Comparison of ENCODE assay signal across 8 cellular contexts in the genomic region with DNA sequence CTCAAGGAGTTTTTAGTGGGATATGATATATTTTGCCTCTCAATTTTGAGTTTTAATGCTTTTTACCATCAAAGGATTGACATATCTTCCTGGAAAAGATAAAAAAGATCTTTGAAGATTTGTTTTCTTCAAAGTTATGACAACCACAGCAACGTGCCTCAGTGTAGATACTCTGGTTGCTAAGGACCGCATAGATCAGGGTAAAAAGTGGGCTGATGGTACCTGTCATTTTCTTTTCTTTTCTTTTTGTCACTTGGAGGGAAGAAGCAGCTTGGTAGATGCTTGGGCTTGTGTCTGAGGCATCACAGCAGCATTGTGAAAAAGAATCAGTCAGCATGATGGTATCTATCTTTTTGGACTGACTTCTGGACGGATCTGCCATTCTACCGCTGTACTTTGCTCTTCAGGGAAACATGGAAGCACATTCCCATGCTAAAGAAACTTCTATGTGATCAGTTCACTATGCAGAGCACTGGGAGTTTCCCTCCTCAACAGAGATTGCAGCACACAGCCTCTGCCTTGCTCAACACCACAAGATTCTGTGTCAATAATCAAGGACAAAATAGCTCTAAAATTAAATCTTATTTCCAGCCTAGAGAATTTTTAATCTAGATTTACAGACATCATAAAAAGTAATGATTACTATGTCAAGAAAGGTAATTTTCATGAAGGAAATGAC.
DNase-seq lines count a peak whose midpoint lies in the region; ATAC-seq and TF ChIP-seq lines count a peak whose summit lies in the region.

No MANE protein-coding gene starts in this region.

- H4K20me1 ChIP-seq in BLaER1 = no peaks in the 10 kb centered on the region
- H4K20me1 ChIP-seq in MM.1S (ENCODE audit: insufficient read depth, low read length) = no peaks in the 10 kb centered on the region

- H3K27ac ChIP-seq in BLaER1 = no peak overlapping the region
- peak overlapping the region; percentile 49; the same call in 1 of the 2 replicates for H3K27ac ChIP-seq in MM.1S (ENCODE audit: low read length)
- H3K27ac ChIP-seq in muscle layer of duodenum (ENCODE audit: low read length) = peak overlapping the region; percentile 78
- no peak overlapping the region for H3K27ac ChIP-seq in effector memory CD4-positive, alpha-beta T cell (ENCODE audit: insufficient read depth, low read length, poor library complexity, severe bottlenecking)

- H3K9ac ChIP-seq in BLaER1 = no peak overlapping the region
- no peak overlapping the region; the same call in 1 of the 2 replicates for H3K9ac ChIP-seq in MM.1S (ENCODE audit: low read length)

- no peaks in the 10 kb centered on the region for H3F3A ChIP-seq in MM.1S (ENCODE audit: insufficient read depth, low read length)

- DNase-seq in MM.1S (no peak), choroid plexus epithelial cell (ENCODE audit: low read depth) (peak; percentile 94), NCI-H2171 (lab: John Stamatoyannopoulos, UW) (no peak)
- no peak for DNase-seq in effector memory CD4-positive, alpha-beta T cell

- no peak overlapping the region for H3K4me3 ChIP-seq in BLaER1
- peak overlapping the region; percentile 10; the same call in 1 of the 2 replicates for H3K4me3 ChIP-seq in MM.1S (ENCODE audit: low read length)
- no peak overlapping the region for H3K4me3 ChIP-seq in choroid plexus epithelial cell (ENCODE audit: low read depth, low read length)
- H3K4me3 ChIP-seq in muscle layer of duodenum (ENCODE audit: low read depth in 1 of 2, low read length in 2 of 2) = no peak overlapping the region
- no peak overlapping the region for H3K4me3 ChIP-seq in effector memory CD4-positive, alpha-beta T cell (ENCODE audit: insufficient read depth, low read depth, low read length, poor library complexity, severe bottlenecking)

- H3K36me3 ChIP-seq in BLaER1 = no peaks in the 10 kb centered on the region
- H3K36me3 ChIP-seq in MM.1S (replicated peaks; ENCODE audit: insufficient read depth, low read length) = no peaks in the 10 kb centered on the region
- H3K36me3 ChIP-seq in muscle layer of duodenum (ENCODE audit: control insufficient read depth in 1 of 2, insufficient read depth in 2 of 2, low read length in 2 of 2) = no peaks in the 10 kb centered on the region
- no peaks in the 10 kb centered on the region for H3K36me3 ChIP-seq in effector memory CD4-positive, alpha-beta T cell (ENCODE audit: control insufficient read depth, insufficient read depth, low read length)

- TF ChIP-seq CTCF in MM.1S (IDR thresholded peaks at IDR 0.05; ENCODE audit: low read length) = no peak
- TF ChIP-seq CTCF in choroid plexus epithelial cell (conservative IDR thresholded peaks at IDR 0.05; ENCODE audit: low read depth, low read length) = no peak

- H3K9me2 ChIP-seq in MM.1S (replicated peaks; ENCODE audit: insufficient read depth, low read length) = no peaks in the 10 kb centered on the region

- H3K4me1 ChIP-seq in BLaER1 (peaks cover 28% of the 10 kb centered on the region), MM.1S (ENCODE audit: low read length) (peaks cover 24% of the 10 kb centered on the region), muscle layer of duodenum (ENCODE audit: control insufficient read depth in 1 of 2, insufficient read depth in 2 of 2, low read length in 2 of 2) (peaks cover 3 to 10% of the 10 kb centered on the region in 2 donors)
- peaks cover 6% of the 10 kb centered on the region for H3K4me1 ChIP-seq in effector memory CD4-positive, alpha-beta T cell (ENCODE audit: control insufficient read depth, insufficient read depth, low read length, poor library complexity, severe bottlenecking)

- no peak for ATAC-seq in HG03097 (IDR thresholded peaks at IDR 0.05; ENCODE audit: low FRiP score, unreplicated experiment)
- no peak for ATAC-seq in GM18520 (IDR thresholded peaks at IDR 0.05; ENCODE audit: unreplicated experiment)

- H3K4me2 ChIP-seq in BLaER1 = peak overlapping the region; percentile 50
- H3K4me2 ChIP-seq in MM.1S (ENCODE audit: low read depth, low read length) = peak overlapping the region; percentile 42; the same call in 1 of the 2 replicates

- H3K79me2 ChIP-seq in MM.1S (ENCODE audit: low read length) = no peaks in the 10 kb centered on the region

- H3K9me3 ChIP-seq in BLaER1 (no peaks in the 10 kb centered on the region), MM.1S (replicated peaks; ENCODE audit: insufficient read depth, low read length) (no peaks in the 10 kb centered on the region), muscle layer of duodenum (ENCODE audit: control insufficient read depth in 1 of 2, low read length in 2 of 2) (no peaks in the 10 kb centered on the region)
- no peaks in the 10 kb centered on the region for H3K9me3 ChIP-seq in effector memory CD4-positive, alpha-beta T cell (ENCODE audit: control insufficient read depth, low read length)

- H2AFZ ChIP-seq in MM.1S (ENCODE audit: low read length) = peak overlapping the region; percentile 33; the same call in 1 of the 2 replicates

- H3K27me3 ChIP-seq in BLaER1 (no peaks in the 10 kb centered on the region), MM.1S (replicated peaks; ENCODE audit: insufficient read depth, low read length) (no peaks in the 10 kb centered on the region), muscle layer of duodenum (ENCODE audit: low read depth, low read length) (no peaks in the 10 kb centered on the region)
- H3K27me3 ChIP-seq in effector memory CD4-positive, alpha-beta T cell (replicated peaks; ENCODE audit: control insufficient read depth, insufficient read depth, low read length, poor library complexity, severe bottlenecking) = no peaks in the 10 kb centered on the region

Comparison
In these comparisons a context has a peak if more than half of its experiments do, and no peak if none do; other contexts are left out.
1. H3K27ac ChIP-seq: peak in MM.1S (single experiment) and muscle layer of duodenum (single experiment); none in BLaER1 (single experiment) and effector memory CD4-positive, alpha-beta T cell (single experiment).